8 cellular contexts compared by ENCODE assay signal in the genomic region with DNA sequence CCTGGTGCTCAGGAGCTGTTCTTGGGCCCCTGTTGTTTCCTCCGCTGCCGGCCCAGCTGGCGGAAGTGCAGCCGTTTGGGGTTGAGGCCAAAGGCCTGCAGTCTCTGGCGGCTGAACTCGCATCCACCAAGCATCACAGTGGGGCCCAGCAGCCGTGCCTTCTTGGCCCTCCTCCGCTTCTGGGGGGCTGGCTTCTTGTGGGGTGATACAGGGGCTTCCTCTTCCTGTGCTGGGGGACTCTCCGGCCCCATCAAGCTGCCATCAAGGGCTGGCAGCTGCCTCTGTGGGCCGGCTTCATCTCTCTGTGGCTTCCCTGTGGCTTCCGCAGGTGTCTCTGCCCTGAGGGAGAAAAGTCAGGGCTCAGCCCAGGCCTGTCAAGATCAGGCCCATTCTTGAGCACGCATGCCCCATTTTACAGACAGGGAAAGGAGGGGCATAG. TPM values are rescaled to one million over a fixed set of nuclear protein-coding genes. Genes with fewer than 3 reads are reported as not detected.
DNase-seq lines count a peak whose midpoint lies in the region; ATAC-seq and TF ChIP-seq lines count a peak whose summit lies in the region.

No MANE protein-coding gene starts in this region.

- dilution Hi-C loops in IMR-90 (cut with HindIII; ENCODE audit: low sequenced_read_pairs, unreplicated experiment) = no loop called here

- CTCF ChIA-PET in IMR-90 (lab: Yijun Ruan, JAX) = no interaction called here

- no peak overlapping the region for H2AK5ac ChIP-seq in IMR-90 (ENCODE audit: low read depth, low read length)

- no peak overlapping the region for H3K56ac ChIP-seq in IMR-90 (ENCODE audit: extremely low read depth, insufficient read depth, low read length)

- H3K27ac ChIP-seq in IMR-90 (ENCODE audit: insufficient read depth, low read length) (no peak overlapping the region), sigmoid colon (no peak overlapping the region)

- H3K4me1 ChIP-seq in IMR-90 (ENCODE audit: control insufficient read depth, insufficient read depth, low read length) (no peaks in the 10 kb centered on the region), sigmoid colon (no peaks in the 10 kb centered on the region)

- no peak for DNase-seq in IMR-90
- peak; percentile 50 for DNase-seq in activated gamma-delta T cell treated with anti-CD3 and anti-CD28 coated beads, Interleukin-2, amount 50 U/mL, for 16 hours (ENCODE audit: low read depth)
- DNase-seq in stimulated activated CD8-positive, alpha-beta memory T cell treated with anti-CD3 and anti-CD28 coated beads, Interleukin-12 subunit alpha, Interleukin-12 subunit beta, amount 100 ng/mL, for 4 hours (ENCODE audit: low read depth) = peak; percentile 43
- DNase-seq in NOMO-1 (lab: John Stamatoyannopoulos, UW; ENCODE audit: unreplicated experiment in 2 of 2) = no peak
- DNase-seq in NCI-H2196 (lab: John Stamatoyannopoulos, UW; ENCODE audit: unreplicated experiment) = no peak
- no peak for DNase-seq in sigmoid colon

- no peak overlapping the region for H3K18ac ChIP-seq in IMR-90 (ENCODE audit: low read depth, low read length)

- H3K9me1 ChIP-seq in IMR-90 (ENCODE audit: insufficient read depth, low read length) = no peaks in the 10 kb centered on the region

- peaks cover 4% of the 10 kb centered on the region; the same call in 1 of the 2 replicates for H4K20me1 ChIP-seq in IMR-90 (ENCODE audit: insufficient read depth, low read length)

- TF ChIP-seq POLR2A in IMR-90 (IDR thresholded peaks at IDR 0.05; ENCODE audit: low read depth, low read length) (no peak), sigmoid colon (IDR thresholded peaks at IDR 0.05) (no peak)

- H2BK20ac ChIP-seq in IMR-90 (ENCODE audit: low read depth, low read length) = no peak overlapping the region

- no peak overlapping the region for H3K14ac ChIP-seq in IMR-90 (replicated peaks; ENCODE audit: low read depth, low read length)

- H3K4ac ChIP-seq in IMR-90 (ENCODE audit: low read depth, low read length) = no peak overlapping the region

- in situ Hi-C loops in IMR-90 (cut with MboI; ENCODE audit: low sequenced_read_pairs) = no loop called here

- POLR2A ChIA-PET in IMR-90 (lab: Charles Lee; ENCODE audit: unreplicated experiment) = no interaction called here

- peaks cover 0 to 4% of the 10 kb centered on the region in 2 experiments; a peak in 1 of 4 replicates for H3K79me1 ChIP-seq in IMR-90 (ENCODE audit: low read depth in 1 of 2, low read length in 2 of 2)

- TF ChIP-seq EP300 in sigmoid colon (IDR thresholded peaks at IDR 0.05) = no peak

- H3K9me3 ChIP-seq in IMR-90 (ENCODE audit: control insufficient read depth, insufficient read depth, low read length) (no peaks in the 10 kb centered on the region), sigmoid colon (no peaks in the 10 kb centered on the region)

- H2BK15ac ChIP-seq in IMR-90 (ENCODE audit: low read depth, low read length) = no peak overlapping the region

- no TSS peak for BruUV-seq in IMR-90 (replicated peaks; lab: Mats Ljungman, UMichigan)

- no peak overlapping the region for H4K91ac ChIP-seq in IMR-90 (ENCODE audit: insufficient read depth, low read depth, low read length)

- WGBS in IMR-90 (ENCODE audit: extremely low coverage in 2 of 2, insufficient read length in 1 of 2), 2 experiments = 78% methylated on average over 4 of the region's 12 CpGs; no CpG with 5 or more reads in 1 of the 2 experiments
- WGBS in sigmoid colon, 2 donors = 39 to 70% methylated on average over 12 of the region's 12 CpGs

- TF ChIP-seq RAD21 in IMR-90 (IDR thresholded peaks at IDR 0.05; ENCODE audit: low read length) = no peak

- H3K36me3 ChIP-seq in IMR-90 (ENCODE audit: control insufficient read depth, insufficient read depth, low read length) (peaks cover 68% of the 10 kb centered on the region), sigmoid colon (peaks cover 31 to 100% (median 48%) of the 10 kb centered on the region in 4 donors)

- H3K27me3 ChIP-seq in IMR-90 (ENCODE audit: control insufficient read depth, insufficient read depth, low read length) (no peaks in the 10 kb centered on the region), sigmoid colon (no peaks in the 10 kb centered on the region)

- no peak overlapping the region for H4K5ac ChIP-seq in IMR-90 (ENCODE audit: low read depth, low read length)

- H3K23ac ChIP-seq in IMR-90 (ENCODE audit: low read depth, low read length) = no peak overlapping the region

- H4K8ac ChIP-seq in IMR-90 (ENCODE audit: low read depth in 2 of 2, low read length in 2 of 2) = no peak overlapping the region

- no peak overlapping the region for H2BK120ac ChIP-seq in IMR-90 (ENCODE audit: low read depth, low read length)

- ATAC-seq in GM19328 (IDR thresholded peaks at IDR 0.05; ENCODE audit: unreplicated experiment) (peak; percentile 60), IMR-90 (ENCODE audit: low read depth) (no peak), HG02571 (IDR thresholded peaks at IDR 0.05; ENCODE audit: unreplicated experiment) (no peak)

- TF ChIP-seq CTCF in IMR-90 (conservative IDR thresholded peaks at IDR 0.05; ENCODE audit: low read depth, low read length) (no peak), sigmoid colon (IDR thresholded peaks at IDR 0.05) (no peak)

- no peak overlapping the region for H3K4me2 ChIP-seq in IMR-90 (ENCODE audit: low read depth, low read length)

- H2AK9ac ChIP-seq in IMR-90 (replicated peaks; ENCODE audit: low read depth, low read length, poor library complexity) = peak overlapping the region; percentile 42

- H2BK5ac ChIP-seq in IMR-90 (ENCODE audit: low read depth, low read length, poor library complexity, severe bottlenecking) = no peak overlapping the region

- no peak overlapping the region for H2AFZ ChIP-seq in IMR-90 (replicated peaks; ENCODE audit: low read length, poor library complexity)

- H3K9ac ChIP-seq in IMR-90 (ENCODE audit: low read depth, low read length) = no peak overlapping the region

- H3K4me3 ChIP-seq in IMR-90 (ENCODE audit: insufficient read depth, low read depth, low read length) (no peak overlapping the region), sigmoid colon (no peak overlapping the region)

- intact Hi-C loops in IMR-90 (cut with micrococcal nuclease) (no loop called here), sigmoid colon (cut with DNase I) (no loop called here)

TF ChIP-seq in IMR-90, 13 proteins besides CTCF, POLR2A, EP300 and RAD21 (continues in another document):
- TF ChIP-seq, protein P1, sequence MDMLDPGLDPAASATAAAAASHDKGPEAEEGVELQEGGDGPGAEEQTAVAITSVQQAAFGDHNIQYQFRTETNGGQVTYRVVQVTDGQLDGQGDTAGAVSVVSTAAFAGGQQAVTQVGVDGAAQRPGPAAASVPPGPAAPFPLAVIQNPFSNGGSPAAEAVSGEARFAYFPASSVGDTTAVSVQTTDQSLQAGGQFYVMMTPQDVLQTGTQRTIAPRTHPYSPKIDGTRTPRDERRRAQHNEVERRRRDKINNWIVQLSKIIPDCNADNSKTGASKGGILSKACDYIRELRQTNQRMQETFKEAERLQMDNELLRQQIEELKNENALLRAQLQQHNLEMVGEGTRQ (IDR thresholded peaks at IDR 0.05; ENCODE audit: low read depth, low read length) = no peak
- TF ChIP-seq MAFK (IDR thresholded peaks at IDR 0.05; ENCODE audit: low read depth, low read length) (no peak), MXI1 (IDR thresholded peaks at IDR 0.05; ENCODE audit: borderline replicate concordance, low read depth, low read length) (no peak), MAZ (IDR thresholded peaks at IDR 0.05; ENCODE audit: borderline replicate concordance, low read depth, low read length) (no peak), SMC3 (IDR thresholded peaks at IDR 0.05; ENCODE audit: low read depth, low read length) (no peak), RCOR1 (IDR thresholded peaks at IDR 0.05; ENCODE audit: insufficient replicate concordance, low read length) (no peak), FOS (IDR thresholded peaks at IDR 0.05; ENCODE audit: low read depth, low read length) (no peak), CHD1 (IDR thresholded peaks at IDR 0.05; ENCODE audit: low read depth, low read length) (no peak)

RNA-seq across cellular contexts. Expression of a gene that starts 10.3 kb away (rescaled TPM):
- total RNA-seq in IMR-90 (2012; rRNA removed) (8.2 and 9.2 TPM in 2 replicates), sigmoid colon (10 to 100 TPM; 11.4 to 25.5 (median 16.7) TPM)
- polyA plus RNA-seq in IMR-90 (2012; rRNA removed) (21.8 and 22.0 TPM in 2 replicates), sigmoid colon (10 to 100 TPM; 70.3 to 82.5 (median 77.5) TPM)
- 14.2 and 23.7 TPM in 2 replicates for polyA plus RNA-seq in IMR-90 (2012; cell fraction: cytosol; rRNA removed)
- polyA plus RNA-seq in IMR-90 (2012; cell fraction: nucleus; rRNA removed; ENCODE audit: low replicate concordance) = 67.7 and 136 TPM in 2 replicates

RNA-seq across cellular contexts. Expression of a gene that starts 11.8 kb away (rescaled TPM):
- total RNA-seq in IMR-90 (2012; rRNA removed) (5.7 and 7.8 TPM in 2 replicates), sigmoid colon (10 to 100 TPM; 13.6 to 21.1 (median 16.1) TPM)
- polyA plus RNA-seq in IMR-90 (2012; rRNA removed) (12.9 and 13.3 TPM in 2 replicates), sigmoid colon (10 to 100 TPM in 2 of 3 donors, 1 to 10 TPM in 1; 7.2 to 28.9 (median 11.4) TPM)
- polyA plus RNA-seq in IMR-90 (2012; cell fraction: cytosol; rRNA removed) = 7.1 and 11.1 TPM in 2 replicates
- 50.6 and 58.6 TPM in 2 replicates for polyA plus RNA-seq in IMR-90 (2012; cell fraction: nucleus; rRNA removed; ENCODE audit: low replicate concordance)

RNA-seq across cellular contexts. Expression of a gene that starts 14.8 kb away (rescaled TPM):
- total RNA-seq in IMR-90 (2012; rRNA removed) (3.6 and 3.9 TPM in 2 replicates), sigmoid colon (10 to 100 TPM in 3 of 4 donors, 1 to 10 TPM in 1; 7.5 to 14.9 (median 11.3) TPM)
- polyA plus RNA-seq in IMR-90 (2012; rRNA removed) (8.5 and 9.3 TPM in 2 replicates), sigmoid colon (10 to 100 TPM; 17.4 to 28.2 (median 17.8) TPM)
- polyA plus RNA-seq in IMR-90 (2012; cell fraction: cytosol; rRNA removed) = 3.6 and 11.0 TPM in 2 replicates
- 3.6 and 5.5 TPM in 2 replicates for polyA plus RNA-seq in IMR-90 (2012; cell fraction: nucleus; rRNA removed; ENCODE audit: low replicate concordance)

RNA-seq across cellular contexts. Expression of a gene that starts 33.1 kb away (rescaled TPM):
- total RNA-seq in IMR-90 (2012; rRNA removed) (not detected in 2 replicates), sigmoid colon (1 to 10 TPM in 2 of 4 donors, not detected in 2; 1.1 to 3.0 TPM)
- polyA plus RNA-seq in IMR-90 (2012; rRNA removed) (0.17 and 0.37 TPM in 2 replicates), sigmoid colon (100 to 1,000 TPM in 2 of 3 donors, 10 to 100 TPM in 1; 95.8 to 178 (median 150) TPM)
- polyA plus RNA-seq in IMR-90 (2012; cell fraction: cytosol; rRNA removed) = 0.22 and 0.26 TPM in 2 replicates
- 0.25 TPM in 1 of 2 replicates, not detected in the other for polyA plus RNA-seq in IMR-90 (2012; cell fraction: nucleus; rRNA removed; ENCODE audit: low replicate concordance)

RNA-seq across cellular contexts. Expression of a gene that starts 36.7 kb away (rescaled TPM):
- 0.36 and 0.56 TPM in 2 replicates for total RNA-seq in IMR-90 (2012; rRNA removed)
- polyA plus RNA-seq in IMR-90 (2012; rRNA removed) = 0.55 and 0.59 TPM in 2 replicates
- polyA plus RNA-seq in IMR-90 (2012; cell fraction: cytosol; rRNA removed) = 0.31 and 0.86 TPM in 2 replicates
- 0.10 and 0.45 TPM in 2 replicates for polyA plus RNA-seq in IMR-90 (2012; cell fraction: nucleus; rRNA removed; ENCODE audit: low replicate concordance)
- not detected for total RNA-seq in sigmoid colon
- polyA plus RNA-seq in sigmoid colon = under 1 TPM in 1 of 3 donors, not detected in 2; 0.07 TPM

Comparison
In these comparisons a context has a peak if more than half of its experiments do, and no peak if none do; other contexts are left out.
1. DNase-seq: peak in activated gamma-delta T cell treated with anti-CD3 and anti-CD28 coated beads, Interleukin-2, amount 50 U/mL, for 16 hours (single experiment) and stimulated activated CD8-positive, alpha-beta memory T cell treated with anti-CD3 and anti-CD28 coated beads, Interleukin-12 subunit alpha, Interleukin-12 subunit beta, amount 100 ng/mL, for 4 hours (single experiment); none in IMR-90 (single experiment), NOMO-1 (0 of 2), NCI-H2196 (single experiment) and sigmoid colon (single experiment).